Comparison of ENCODE assay signal across 21 cellular contexts in the genomic region with DNA sequence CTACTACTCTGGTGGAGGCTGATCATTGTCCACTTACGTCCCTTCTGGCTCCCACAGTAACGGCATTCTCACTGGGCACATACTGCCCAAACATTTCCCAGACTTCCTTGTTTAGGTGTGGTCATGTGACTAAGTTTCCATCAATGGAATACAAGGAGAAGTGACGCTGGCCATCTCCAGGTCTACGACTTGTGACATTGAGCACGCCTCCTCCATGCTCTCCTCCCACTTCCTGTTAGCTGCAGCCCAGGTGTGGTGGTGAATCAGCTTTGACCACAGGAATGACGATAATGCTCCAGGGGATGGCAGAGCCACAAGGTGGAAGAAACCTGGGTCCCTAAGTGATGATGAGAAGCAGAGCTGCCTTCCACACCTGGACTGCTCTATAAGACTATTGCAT. TPM values are rescaled to one million over a fixed set of nuclear protein-coding genes. Genes with fewer than 3 reads are reported as not detected.
A peak's percentile ranks its signal among the peaks of the same experiment; 100 is the strongest.
DNase-seq lines count a peak whose midpoint lies in the region; ATAC-seq, FAIRE-seq and TF ChIP-seq lines count a peak whose summit lies in the region.
"Had no signal": no experiment of that assay in that cellular context is flagged by ENCODE, and none has a peak within 500 bp of the region (broad histone marks: within the 10 kb centered on the region; RNA-seq: fewer than 3 reads in every experiment).

No MANE protein-coding gene starts in this region.

- DNase-seq in DMS53 (lab: John Stamatoyannopoulos, UW), result peak; percentile 43
- no peak for DNase-seq in DMS53 treated with DMSO at 0.1 percent for 48 hours (lab: John Stamatoyannopoulos, UW; ENCODE audit: unreplicated experiment)
- DNase-seq in HT1080 (ENCODE audit: low read depth), result peak; percentile 45
- DNase-seq in RWPE2 (ENCODE audit: low spot score), result no peak
- DNase-seq in kidney tubule cell (ENCODE audit: low spot score), result peak; percentile 69
- DNase-seq in Peyer's patch, result no peak
- no peak for DNase-seq in glutamatergic neuron
- no peak for DNase-seq in HepG2 (ENCODE audit: low spot score)
- DNase-seq: activated CD8-positive, alpha-beta memory T cell treated with anti-CD3 and anti-CD28 coated beads, Interleukin-2, amount 50 U/mL, for 48 hours; activated gamma-delta T cell; hippocampal formation; NCI-H1048; NCI-H2081; NCI-H524; SK-N-SH; spleen; T1000; thyroid gland had no signal

- peaks cover 16% of the 10 kb centered on the region for H3K27me3 Mint-ChIP-seq in glutamatergic neuron (ENCODE audit: unreplicated experiment)

- no peak for TF ChIP-seq POLR2A in Peyer's patch (IDR thresholded peaks at IDR 0.05)
- TF ChIP-seq POLR2A in HepG2 (IDR thresholded peaks at IDR 0.05; ENCODE audit: insufficient read depth in 1 of 2, low read depth in 2 of 2, low read length in 2 of 2), result no peak

- H3K4me3 ChIP-seq in RWPE2 (ENCODE audit: severe bottlenecking) (no peak overlapping the region), Peyer's patch (no peak overlapping the region), HepG2 (replicated peaks in 1 of 3; ENCODE audit: insufficient read depth in 1 of 3, low read depth in 2 of 3, low read length in 3 of 3) (no peak overlapping the region)
- H3K4me3 ChIP-seq: ascending aorta, spleen, thyroid gland had no signal

- no peak overlapping the region for H3K27ac ChIP-seq in RWPE2 (ENCODE audit: poor library complexity, severe bottlenecking)
- no peak overlapping the region for H3K27ac ChIP-seq in Peyer's patch
- no peak overlapping the region for H3K27ac ChIP-seq in HepG2 (ENCODE audit: extremely low read length, insufficient read depth, low read length)
- H3K27ac ChIP-seq: ascending aorta, C4-2B, spleen, thyroid gland had no signal

- CTCF ChIA-PET in HepG2 (lab: Yijun Ruan, JAX; ENCODE audit: low intra/inter-chr PET ratio, low total read pairs), result no interaction called here

- POLR2A ChIA-PET in HepG2 (lab: Yijun Ruan, JAX), result no interaction called here

- no peak for TF ChIP-seq RAD21 in HepG2 (CRISPR knock-in tag; IDR thresholded peaks at IDR 0.05)

- no peaks in the 10 kb centered on the region for H3K4me1 Mint-ChIP-seq in glutamatergic neuron (ENCODE audit: low read depth, unreplicated experiment)

- peaks cover 15% of the 10 kb centered on the region for H3K27me3 ChIP-seq in RWPE2 (ENCODE audit: insufficient read depth, poor library complexity, severe bottlenecking)
- no peaks in the 10 kb centered on the region for H3K27me3 ChIP-seq in Peyer's patch
- peaks cover 7 to 60% of the 10 kb centered on the region in 2 experiments; a peak in 4 of 5 replicates for H3K27me3 ChIP-seq in HepG2 (ENCODE audit: control insufficient read depth in 1 of 2, insufficient read depth in 2 of 2, low read length in 2 of 2)
- H3K27me3 ChIP-seq: ascending aorta, thyroid gland had no signal

- H3K4me2 ChIP-seq in HepG2 (ENCODE audit: low read depth, low read length), result no peak overlapping the region
- H3K4me2 ChIP-seq: SK-N-SH had no signal

- H3K9me3 Mint-ChIP-seq in glutamatergic neuron (ENCODE audit: unreplicated experiment), result peaks cover 6% of the 10 kb centered on the region

- H3K9me3 ChIP-seq in RWPE2 (ENCODE audit: severe bottlenecking) (peaks cover 7% of the 10 kb centered on the region), Peyer's patch (no peaks in the 10 kb centered on the region), HepG2 (ENCODE audit: low read length) (no peaks in the 10 kb centered on the region)
- H3K9me3 ChIP-seq: ascending aorta, SK-N-SH, spleen, thyroid gland had no signal

- FAIRE-seq in HepG2 (lab: Jason Lieb, UNC), result no peak
- FAIRE-seq: A204.1 had no signal

- no peaks in the 10 kb centered on the region for H3K36me3 ChIP-seq in RWPE2 (ENCODE audit: low read depth)
- H3K36me3 ChIP-seq in Peyer's patch, result no peaks in the 10 kb centered on the region
- H3K36me3 ChIP-seq in HepG2 (replicated peaks in 1 of 2; ENCODE audit: control insufficient read depth in 1 of 2, insufficient read depth in 2 of 2, low read length in 2 of 2), result no peaks in the 10 kb centered on the region
- H3K36me3 ChIP-seq: ascending aorta, spleen, thyroid gland had no signal

- H3K27ac Mint-ChIP-seq in glutamatergic neuron (ENCODE audit: unreplicated experiment), result no peak overlapping the region

- H3K4me1 ChIP-seq in RWPE2 (ENCODE audit: insufficient read depth, poor library complexity, severe bottlenecking) (no peaks in the 10 kb centered on the region), Peyer's patch (no peaks in the 10 kb centered on the region), HepG2 (ENCODE audit: insufficient read depth, low read length) (no peaks in the 10 kb centered on the region)
- H3K4me1 ChIP-seq: ascending aorta, thyroid gland had no signal

- no peak overlapping the region for H2AFZ ChIP-seq in HepG2 (ENCODE audit: low read length)

- no TSS peak for BruUV-seq in HepG2 (replicated peaks; lab: Mats Ljungman, UMichigan)

- no peaks in the 10 kb centered on the region for H4K20me1 ChIP-seq in HepG2 (ENCODE audit: insufficient read depth, low read length)

- ATAC-seq in RWPE2 (ENCODE audit: low read depth), result peak; percentile 95
- no peak for ATAC-seq in HepG2

- no peak overlapping the region for H3K9ac ChIP-seq in HepG2 (ENCODE audit: insufficient read depth, low read depth, low read length)
- H3K9ac ChIP-seq: SK-N-SH had no signal

- H3K4me3 Mint-ChIP-seq in glutamatergic neuron (ENCODE audit: unreplicated experiment), result no peak overlapping the region

- intact Hi-C loops in HepG2 (cut with micrococcal nuclease; ENCODE audit: unreplicated experiment), result no loop called here

- in situ Hi-C loops in HepG2 (cut with HindIII; ENCODE audit: extremely low pct_ligation_motif_present, low pct_unique_long_range_greater_than_20kb), result no loop called here

- H3K36me3 Mint-ChIP-seq in glutamatergic neuron (ENCODE audit: unreplicated experiment), result no peaks in the 10 kb centered on the region

- TF ChIP-seq EP300 in HepG2 (IDR thresholded peaks at IDR 0.05; ENCODE audit: low read depth in 2 of 2, low read length in 2 of 2), result no peak
- TF ChIP-seq EP300 in HepG2 (CRISPR knock-in tag; IDR thresholded peaks at IDR 0.05; ENCODE audit: borderline replicate concordance), result no peak

- WGBS in HepG2 (ENCODE audit: low lambda C conversion rate), result 17% methylated on average over 4 of the region's 6 CpGs

- no peak for TF ChIP-seq CTCF in RWPE2 (IDR thresholded peaks at IDR 0.05; ENCODE audit: poor library complexity, severe bottlenecking)
- no peak for TF ChIP-seq CTCF in Peyer's patch (IDR thresholded peaks at IDR 0.05)
- TF ChIP-seq CTCF in glutamatergic neuron (IDR thresholded peaks at IDR 0.05; ENCODE audit: partially characterized antibody, unreplicated experiment), result no peak
- no peak for TF ChIP-seq CTCF in HepG2 (CRISPR knock-in tag; IDR thresholded peaks at IDR 0.05)

- no peaks in the 10 kb centered on the region for H3K79me2 ChIP-seq in HepG2 (ENCODE audit: insufficient read depth, low read length)

TF ChIP-seq in HepG2, 621 proteins besides CTCF, POLR2A, EP300 and RAD21 (continues in another document):
- no peak for TF ChIP-seq ZNF3 (CRISPR knock-in tag; IDR thresholded peaks at IDR 0.05)
- no peak for TF ChIP-seq ZNF598 (CRISPR knock-in tag; IDR thresholded peaks at IDR 0.05; ENCODE audit: borderline replicate concordance)
- TF ChIP-seq ZNF570 (CRISPR knock-in tag; IDR thresholded peaks at IDR 0.05; ENCODE audit: borderline replicate concordance), result no peak
- no peak for TF ChIP-seq ZSCAN31 (CRISPR knock-in tag; IDR thresholded peaks at IDR 0.05; ENCODE audit: low read depth)
- TF ChIP-seq SIN3B (IDR thresholded peaks at IDR 0.05; ENCODE audit: low read length), result no peak
- TF ChIP-seq, protein P1, sequence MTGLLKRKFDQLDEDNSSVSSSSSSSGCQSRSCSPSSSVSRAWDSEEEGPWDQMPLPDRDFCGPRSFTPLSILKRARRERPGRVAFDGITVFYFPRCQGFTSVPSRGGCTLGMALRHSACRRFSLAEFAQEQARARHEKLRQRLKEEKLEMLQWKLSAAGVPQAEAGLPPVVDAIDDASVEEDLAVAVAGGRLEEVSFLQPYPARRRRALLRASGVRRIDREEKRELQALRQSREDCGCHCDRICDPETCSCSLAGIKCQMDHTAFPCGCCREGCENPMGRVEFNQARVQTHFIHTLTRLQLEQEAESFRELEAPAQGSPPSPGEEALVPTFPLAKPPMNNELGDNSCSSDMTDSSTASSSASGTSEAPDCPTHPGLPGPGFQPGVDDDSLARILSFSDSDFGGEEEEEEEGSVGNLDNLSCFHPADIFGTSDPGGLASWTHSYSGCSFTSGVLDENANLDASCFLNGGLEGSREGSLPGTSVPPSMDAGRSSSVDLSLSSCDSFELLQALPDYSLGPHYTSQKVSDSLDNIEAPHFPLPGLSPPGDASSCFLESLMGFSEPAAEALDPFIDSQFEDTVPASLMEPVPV (CRISPR knock-in tag; IDR thresholded peaks at IDR 0.05), result no peak

RNA-seq across cellular contexts. Expression of a gene that starts 6.0 kb away (rescaled TPM):
- 0.03 TPM in 1 of 2 replicates, not detected in the other for total RNA-seq in HT1080 (2014; rRNA removed; shearing (Covaris generic))
- polyA plus RNA-seq in HT1080 (2015; cell fraction: cytosol; rRNA removed), result 0.06 and 0.13 TPM in 2 replicates
- 0.01 and 0.05 TPM in 2 replicates for polyA plus RNA-seq in HT1080 (2015; cell fraction: nucleus; rRNA removed)
- total RNA-seq in Peyer's patch, result 1 to 10 TPM in 1 of 4 donors, under 1 TPM in 2, not detected in 1; 0.18 to 1.7 (median 0.54) TPM
- total RNA-seq in glutamatergic neuron (ENCODE audit: unreplicated experiment), result 0.34 TPM
- not detected in 2 replicates for total RNA-seq in HepG2 (2016; rRNA removed; fragmentation: Illumina TruSeq; extraction: Trizol)
- not detected in 2 replicates for total RNA-seq in HepG2 (2016; cell fraction: cytosol; rRNA removed; fragmentation: Illumina TruSeq; extraction: Trizol; ENCODE audit: low read depth)
- total RNA-seq in HepG2 (2016; cell fraction: insoluble cytoplasmic fraction; rRNA removed; fragmentation: Illumina TruSeq; extraction: Trizol), result not detected in 2 replicates
- total RNA-seq in HepG2 (2016; cell fraction: membrane; rRNA removed; fragmentation: Illumina TruSeq; extraction: Trizol), result not detected in 2 replicates
- not detected in 2 replicates for total RNA-seq in HepG2 (2016; cell fraction: nucleus; rRNA removed; fragmentation: Illumina TruSeq; extraction: Trizol)
- polyA plus RNA-seq in HepG2 (2011; rRNA removed), result not detected in 2 replicates
- polyA plus RNA-seq in HepG2 (2011; cell fraction: cytosol; rRNA removed), result 0.01 TPM in 1 of 2 replicates, not detected in the other
- polyA plus RNA-seq in HepG2 (2011; cell fraction: nucleus; rRNA removed), result 0.03 and 0.05 TPM in 2 replicates
- polyA plus RNA-seq in HepG2 (2012), result not detected in 2 replicates
- not detected in 2 replicates for polyA plus RNA-seq in HepG2 (2016; cell fraction: cytosol; fragmentation: Illumina TruSeq; extraction: Trizol; ENCODE audit: low read depth)
- not detected in 2 replicates for polyA plus RNA-seq in HepG2 (2016; cell fraction: insoluble cytoplasmic fraction; fragmentation: Illumina TruSeq; extraction: Trizol; ENCODE audit: low read depth)
- not detected in 2 replicates for polyA plus RNA-seq in HepG2 (2016; cell fraction: membrane; fragmentation: Illumina TruSeq; extraction: Trizol; ENCODE audit: low read depth)
- polyA plus RNA-seq in HepG2 (2016; cell fraction: nucleus; fragmentation: Illumina TruSeq; extraction: Trizol; ENCODE audit: insufficient read depth, low read depth), result not detected in 2 replicates
- polyA minus RNA-seq in HepG2 (2011; rRNA and poly(A)+ RNA removed; ENCODE audit: low replicate concordance), result not detected in 2 replicates
- not detected in 2 replicates for polyA minus RNA-seq in HepG2 (2011; cell fraction: cytosol; rRNA and poly(A)+ RNA removed)
- not detected in 2 replicates for polyA minus RNA-seq in HepG2 (2011; cell fraction: nucleus; rRNA and poly(A)+ RNA removed)
- total RNA-seq: ascending aorta had no signal

Comparison
In these comparisons a context has a peak if more than half of its experiments do, and no peak if none do; other contexts are left out.
1. DNase-seq: peak in DMS53 (single experiment), HT1080 (single experiment) and kidney tubule cell (single experiment); none in DMS53 treated with DMSO at 0.1 percent for 48 hours (single experiment), RWPE2 (single experiment), Peyer's patch (0 of 3), glutamatergic neuron (single experiment) and HepG2 (single experiment).